Comparison of ENCODE assay signal across 27 cellular contexts in the genomic region with DNA sequence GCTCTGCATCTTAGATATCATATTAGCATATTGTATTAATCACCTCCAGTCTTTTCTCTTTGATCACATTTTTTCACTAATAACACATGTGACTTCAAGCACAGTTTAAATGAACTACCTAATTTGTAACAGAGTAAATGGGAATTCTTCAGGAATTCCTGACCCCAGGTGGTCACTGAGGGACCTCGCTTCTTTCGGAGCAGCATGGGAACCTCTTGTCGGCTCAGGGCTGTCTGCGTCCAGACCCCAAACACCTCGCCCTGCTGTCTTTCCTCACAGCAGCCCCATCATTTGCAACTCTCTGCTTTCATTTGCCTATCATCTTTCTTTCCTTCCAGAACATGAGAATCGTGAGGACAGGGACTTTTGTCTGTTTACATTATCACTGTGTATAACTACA.
"Had no signal": no experiment of that assay in that cellular context is flagged by ENCODE, and none has a peak within 500 bp of the region (broad histone marks: within the 10 kb centered on the region; RNA-seq: fewer than 3 reads in every experiment).

No MANE protein-coding gene starts in this region.

- H3K27ac Mint-ChIP-seq: activated CD4-positive, alpha-beta T cell treated with anti-CD3 and anti-CD28 coated beads for 36 hours; activated T-cell treated with anti-CD3 and anti-CD28 coated beads, Interleukin-2, amount 50 U/mL, for 24 hours; activated T-helper 17 cell treated with anti-CD3 and anti-CD28 coated beads, Interleukin-2, amount 50 U/mL, for 72 hours; mesothelial cell of epicardium; naive thymus-derived CD8-positive, alpha-beta T cell; stimulated activated memory B cell treated with anti-CD40 and anti-IgM and Interleukin-4, amounts not matched to agents 10 μg/mL and 1 μg/mL and 100 μg/mL, for 72 hours; T-cell; T-helper 2 cell treated with Interferon-gamma antibody and Interleukin-4, amounts not matched to agents 5 μg/mL and 100 μg/mL, for 36 hours had no signal

- H3K4me3 ChIP-seq: ascending aorta, left ventricle myocardium inferior, stomach, suprapubic skin, uterus had no signal

- H3K9me3 ChIP-seq: ascending aorta, left ventricle myocardium inferior, stomach, suprapubic skin, uterus had no signal

- H3K27me3 ChIP-seq: ascending aorta, suprapubic skin, uterus had no signal

- H3K4me1 ChIP-seq: stomach, suprapubic skin, uterus had no signal

- H3K4me1 Mint-ChIP-seq: activated CD4-positive, alpha-beta T cell treated with anti-CD3 and anti-CD28 coated beads for 36 hours; activated T-helper 17 cell treated with anti-CD3 and anti-CD28 coated beads, Interleukin-2, amount 50 U/mL, for 72 hours; naive thymus-derived CD8-positive, alpha-beta T cell; stimulated activated memory B cell treated with anti-CD40 and anti-IgM and Interleukin-4, amounts not matched to agents 10 μg/mL and 1 μg/mL and 100 μg/mL, for 72 hours; T-cell had no signal

- H3K36me3 ChIP-seq: ascending aorta, left ventricle myocardium inferior, stomach, suprapubic skin, uterus had no signal

- FAIRE-seq: colon, endothelial cell of umbilical vein, small intestine, TTC549 had no signal

- H3K27ac ChIP-seq: ascending aorta, left ventricle myocardium inferior, stomach, suprapubic skin, uterus had no signal

- H3K9me3 Mint-ChIP-seq: activated naive CD4-positive, alpha-beta T cell treated with anti-CD3 and anti-CD28 coated beads, Interleukin-2, amount 50 U/mL, for 72 hours; activated T-cell treated with anti-CD3 and anti-CD28 coated beads, Interleukin-2, amount 50 U/mL, for 24 hours; activated T-helper 17 cell treated with anti-CD3 and anti-CD28 coated beads, Interleukin-2, amount 50 U/mL, for 72 hours; mesothelial cell of epicardium; stimulated activated memory B cell treated with anti-CD40 and anti-IgM and Interleukin-4, amounts not matched to agents 10 μg/mL and 1 μg/mL and 100 μg/mL, for 72 hours; T-cell; T-helper 2 cell treated with Interferon-gamma antibody and Interleukin-4, amounts not matched to agents 5 μg/mL and 100 μg/mL, for 36 hours had no signal

- DNase-seq: activated CD4-positive, alpha-beta T cell treated with anti-CD3 and anti-CD28 coated beads for 36 hours; activated CD4-positive, alpha-beta T cell treated with anti-CD3 and anti-CD28 coated beads, Interleukin-2, amount 50 U/mL, for 4 hours; activated CD8-positive, alpha-beta memory T cell treated with anti-CD3 and anti-CD28 coated beads for 24 hours; activated CD8-positive, alpha-beta memory T cell treated with anti-CD3 and anti-CD28 coated beads, Interleukin-2, amount 50 U/mL, for 4 hours; activated T-cell treated with anti-CD3 and anti-CD28 coated beads, Interleukin-2, amount 50 U/mL, for 24 hours; central memory CD4-positive, alpha-beta T cell; effector memory CD4-positive, alpha-beta T cell; foreskin melanocyte; left ventricle myocardium inferior; naive thymus-derived CD8-positive, alpha-beta T cell; occipital lobe; small intestine; stimulated activated CD4-positive, alpha-beta T cell treated with anti-CD3 and anti-CD28 coated beads, Interleukin-2, amount 100 ng/mL, for 24 hours; stomach; T-cell; trophoblast cell; uterus had no signal

- H3K36me3 Mint-ChIP-seq: activated naive CD4-positive, alpha-beta T cell treated with anti-CD3 and anti-CD28 coated beads, Interleukin-2, amount 50 U/mL, for 72 hours; mesothelial cell of epicardium; naive thymus-derived CD8-positive, alpha-beta T cell; stimulated activated memory B cell treated with anti-CD40 and anti-IgM and Interleukin-4, amounts not matched to agents 10 μg/mL and 1 μg/mL and 100 μg/mL, for 72 hours; T-cell had no signal

- H3K4me3 Mint-ChIP-seq: activated CD4-positive, alpha-beta T cell treated with anti-CD3 and anti-CD28 coated beads for 36 hours; activated T-cell treated with anti-CD3 and anti-CD28 coated beads, Interleukin-2, amount 50 U/mL, for 24 hours; activated T-helper 17 cell treated with anti-CD3 and anti-CD28 coated beads, Interleukin-2, amount 50 U/mL, for 72 hours; mesothelial cell of epicardium; naive thymus-derived CD8-positive, alpha-beta T cell; stimulated activated memory B cell treated with anti-CD40 and anti-IgM and Interleukin-4, amounts not matched to agents 10 μg/mL and 1 μg/mL and 100 μg/mL, for 72 hours; T-cell; T-helper 2 cell treated with Interferon-gamma antibody and Interleukin-4, amounts not matched to agents 5 μg/mL and 100 μg/mL, for 36 hours had no signal
